In the genomic region with DNA sequence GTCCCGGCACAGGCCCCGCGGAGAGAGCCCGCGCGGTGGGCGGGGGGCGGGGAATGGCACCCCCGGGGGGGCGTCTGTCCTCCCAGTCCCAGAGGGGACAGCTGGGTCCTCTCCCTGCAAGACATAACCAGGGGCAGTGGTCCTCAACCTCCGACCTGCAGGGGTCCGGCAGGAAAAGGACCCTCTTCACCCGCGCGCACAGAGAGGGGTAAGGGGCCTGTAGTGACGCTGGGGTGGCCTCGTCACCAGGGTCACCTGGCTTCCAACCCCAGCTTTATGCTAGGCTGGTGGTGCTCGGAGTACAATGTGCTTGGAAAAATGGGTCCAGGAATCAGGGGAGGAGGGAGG, we compare ENCODE assay signal across 14 cellular contexts. TPM values are rescaled to one million over a fixed set of nuclear protein-coding genes. Genes with fewer than 3 reads are reported as not detected.
DNase-seq lines count a peak whose midpoint lies in the region; TF ChIP-seq lines count a peak whose summit lies in the region.
"Had no signal": no experiment of that assay in that cellular context is flagged by ENCODE, and none has a peak within 500 bp of the region (broad histone marks: within the 10 kb centered on the region; RNA-seq: fewer than 3 reads in every experiment).

No MANE protein-coding gene starts in this region.

- H2BK5ac ChIP-seq in mesenchymal stem cell (ENCODE audit: low read depth, low read length, poor library complexity, severe bottlenecking): no peak overlapping the region

- intact Hi-C loops in esophagus muscularis mucosa (cut with DNase I) (no loop called here), vagina (cut with DNase I) (loop anchor here (10.0 kb wide), 1 partner anchor 501 kb away; no protein-coding TSS in a partner anchor)

- peak overlapping the region; percentile 79 for H3K9ac ChIP-seq in mesenchymal stem cell (ENCODE audit: low read length)

- H3K23ac ChIP-seq in mesenchymal stem cell (ENCODE audit: low read length in 2 of 2): peak overlapping the region in 1 of 2 experiments; percentile 17

- H3K9me3 ChIP-seq in esophagus muscularis mucosa (no peaks in the 10 kb centered on the region), mesenchymal stem cell (ENCODE audit: control insufficient read depth, low read length) (no peaks in the 10 kb centered on the region), vagina (no peaks in the 10 kb centered on the region)

- H3K4me3 ChIP-seq in esophagus muscularis mucosa: peak overlapping the region; percentile 48 to 63 (median 50)
- H3K4me3 ChIP-seq in mesenchymal stem cell (ENCODE audit: insufficient read depth in 1 of 2, low read depth in 1 of 2, low read length in 2 of 2): peak overlapping the region; percentile 34 to 66
- peak overlapping the region; percentile 43 to 45 for H3K4me3 ChIP-seq in vagina
- H3K4me3 ChIP-seq: lung had no signal

- no peak overlapping the region for H2AFZ ChIP-seq in mesenchymal stem cell (ENCODE audit: low read depth, low read length)

- no peak overlapping the region for H2AK5ac ChIP-seq in mesenchymal stem cell (ENCODE audit: low read length, severe bottlenecking)

- no peak overlapping the region for H3K4ac ChIP-seq in mesenchymal stem cell (ENCODE audit: low read depth in 1 of 2, low read length in 2 of 2)

- H3K14ac ChIP-seq in mesenchymal stem cell (ENCODE audit: low read length in 2 of 2): no peak overlapping the region

- TF ChIP-seq EP300 in esophagus muscularis mucosa (IDR thresholded peaks at IDR 0.05): no peak

- H2BK15ac ChIP-seq in mesenchymal stem cell (ENCODE audit: low read depth, poor library complexity, severe bottlenecking): peak overlapping the region; percentile 89

- peak overlapping the region in 1 of 2 experiments; percentile 21 for H3K18ac ChIP-seq in mesenchymal stem cell (ENCODE audit: low read depth in 1 of 2, low read length in 2 of 2)

- H3K4me1 ChIP-seq in esophagus muscularis mucosa (peaks cover 9 to 30% (median 28%) of the 10 kb centered on the region in 4 donors), mesenchymal stem cell (ENCODE audit: control insufficient read depth, insufficient read depth, low read depth, low read length) (peaks cover 17% of the 10 kb centered on the region), vagina (peaks cover 33% of the 10 kb centered on the region)

- H3K79me1 ChIP-seq in mesenchymal stem cell (replicated peaks; ENCODE audit: low read length, poor library complexity, severe bottlenecking): no peaks in the 10 kb centered on the region

- TF ChIP-seq CTCF in esophagus muscularis mucosa (IDR thresholded peaks at IDR 0.05): no peak
- TF ChIP-seq CTCF in vagina (IDR thresholded peaks at IDR 0.05): no peak

- DNase-seq in activated effector memory CD4-positive, alpha-beta T cell treated with anti-CD3 and anti-CD28 coated beads, Interleukin-2, amount 50 U/mL, for 16 hours: peak; percentile 52
- no peak for DNase-seq in activated effector memory CD4-positive, alpha-beta T cell treated with Interleukin-2 at 50 U/mL for 16 hours
- DNase-seq in esophagus muscularis mucosa (ENCODE audit: extremely low spot score) (no peak), mesenchymal stem cell (no peak), vagina (ENCODE audit: extremely low spot score in 2 of 2) (no peak), NCI-H128 (lab: John Stamatoyannopoulos, UW; ENCODE audit: unreplicated experiment) (no peak), activated gamma-delta T cell treated with Interleukin-2 at 50 U/mL for 16 hours (no peak)
- no peak for DNase-seq in stimulated activated CD8-positive, alpha-beta memory T cell treated with anti-CD3 and anti-CD28 coated beads, Interleukin-4, amount 100 ng/mL, for 48 hours
- DNase-seq: NK-92 treated with Interleukin-12 subunit alpha and Interleukin-12 subunit beta, amount 100 ng/mL, for 24 hours; stimulated activated CD4-positive, alpha-beta T cell treated with anti-CD3 and anti-CD28 coated beads, Interleukin-4, amount 100 ng/mL, for 24 hours had no signal

- no peak overlapping the region for H4K91ac ChIP-seq in mesenchymal stem cell (ENCODE audit: low read length)

- H3K27ac ChIP-seq in esophagus muscularis mucosa (replicated peaks in 1 of 4): peak overlapping the region in 3 of 4 donors; percentile 5 to 33 (median 29)
- no peak overlapping the region for H3K27ac ChIP-seq in mesenchymal stem cell (ENCODE audit: low read length, poor library complexity, severe bottlenecking)
- H3K27ac ChIP-seq in vagina: peak overlapping the region; percentile 5
- H3K27ac ChIP-seq: 22Rv1 had no signal

- WGBS in esophagus muscularis mucosa: 28% methylated on average over 11 of the region's 18 CpGs
- WGBS in mesenchymal stem cell: 16% methylated on average over 17 of the region's 18 CpGs

- H2BK12ac ChIP-seq in mesenchymal stem cell (ENCODE audit: low read length in 2 of 2): peak overlapping the region in 1 of 2 experiments; percentile 79

- TF ChIP-seq POLR2A in esophagus muscularis mucosa (IDR thresholded peaks at IDR 0.05; ENCODE audit: low read depth): no peak
- TF ChIP-seq POLR2A in vagina (IDR thresholded peaks at IDR 0.05): no peak

- no peak overlapping the region for H2BK120ac ChIP-seq in mesenchymal stem cell (ENCODE audit: low read depth, low read length)

- peak overlapping the region; percentile 72 for H4K8ac ChIP-seq in mesenchymal stem cell (ENCODE audit: low read length)

- peaks cover 4 to 49% (median 23%) of the 10 kb centered on the region in 4 donors for H3K27me3 ChIP-seq in esophagus muscularis mucosa
- H3K27me3 ChIP-seq in mesenchymal stem cell (ENCODE audit: control insufficient read depth in 1 of 2, insufficient read depth in 1 of 2, low read length in 2 of 2): peaks cover 36 to 75% of the 10 kb centered on the region in 2 experiments
- H3K27me3 ChIP-seq in vagina: no peaks in the 10 kb centered on the region

- H3K36me3 ChIP-seq in esophagus muscularis mucosa: no peaks in the 10 kb centered on the region
- H3K36me3 ChIP-seq in mesenchymal stem cell (ENCODE audit: control insufficient read depth in 1 of 2, insufficient read depth in 2 of 2, low read depth in 1 of 2, low read length in 2 of 2): no peaks in the 10 kb centered on the region
- no peaks in the 10 kb centered on the region for H3K36me3 ChIP-seq in vagina

- peak overlapping the region; percentile 95 for H3K4me2 ChIP-seq in mesenchymal stem cell (ENCODE audit: low read length, poor library complexity, severe bottlenecking)

RNA-seq across cellular contexts. Expression of a gene that starts 34.2 kb away (rescaled TPM):
- total RNA-seq in esophagus muscularis mucosa (not detected), vagina (not detected)
- not detected for polyA plus RNA-seq in mesenchymal stem cell (2013, experiment 1 of 2)
- polyA plus RNA-seq in mesenchymal stem cell (2013, experiment 2 of 2): 0.05 TPM
- total RNA-seq: osteocyte; T-helper 1 cell treated with Interleukin-12 subunit alpha and Interleukin-12 subunit beta and Interleukin-4 antibody, amounts not matched to agents 30 ng/mL and 1 ng/mL, for 36 hours had no signal
